18 cellular contexts compared by ENCODE assay signal in the genomic region with DNA sequence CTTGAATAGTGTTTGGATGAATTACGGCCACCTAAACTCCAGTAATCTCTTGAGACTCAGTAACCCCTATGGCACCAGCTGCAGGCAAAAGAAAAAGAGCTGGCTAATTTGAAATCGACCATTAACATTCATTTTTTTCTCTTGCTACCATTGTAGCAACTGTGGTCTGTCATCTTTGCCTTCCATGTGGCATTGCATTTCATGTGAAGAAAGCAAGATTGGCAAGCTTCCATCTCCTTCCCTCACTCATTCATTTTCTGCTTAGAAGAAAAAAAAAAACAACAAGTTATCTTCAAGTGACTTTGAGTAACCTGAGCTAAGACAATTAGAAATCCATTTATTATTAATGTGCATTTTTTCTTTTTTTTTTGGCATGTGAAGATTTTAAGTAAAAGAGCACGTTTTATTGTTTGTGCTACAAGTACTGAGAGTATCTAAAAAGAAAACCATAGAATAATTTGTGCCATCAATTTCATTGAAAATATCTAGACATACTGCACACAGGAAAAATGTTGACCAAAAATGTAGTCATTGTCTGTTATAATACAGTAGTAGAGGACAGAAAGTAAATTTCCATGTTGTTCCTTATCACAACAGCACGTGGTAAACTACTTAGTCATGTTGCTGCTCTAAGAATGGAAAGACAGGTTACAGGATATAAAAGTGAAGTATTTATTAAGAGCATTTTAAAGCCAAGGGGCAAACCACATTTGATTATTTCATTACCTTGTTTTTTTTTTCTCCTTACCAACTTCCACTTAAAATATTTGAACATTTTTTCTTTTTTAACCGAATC.
A peak's percentile ranks its signal among the peaks of the same experiment; 100 is the strongest.
DNase-seq lines count a peak whose midpoint lies in the region; ATAC-seq, FAIRE-seq and TF ChIP-seq lines count a peak whose summit lies in the region.
"Had no signal": no experiment of that assay in that cellular context is flagged by ENCODE, and none has a peak within 500 bp of the region (broad histone marks: within the 10 kb centered on the region; RNA-seq: fewer than 3 reads in every experiment).

No MANE protein-coding gene starts in this region.

- no peak overlapping the region for H4K91ac ChIP-seq in mesenchymal stem cell (ENCODE audit: low read length)

- no peak overlapping the region for H3K14ac ChIP-seq in mesenchymal stem cell (ENCODE audit: low read length in 2 of 2)

- no peak overlapping the region for H2BK12ac ChIP-seq in mesenchymal stem cell (ENCODE audit: low read length in 2 of 2)

- H3K36me3 Mint-ChIP-seq in astrocyte (ENCODE audit: low read depth, unreplicated experiment), result no peaks in the 10 kb centered on the region

- H2BK5ac ChIP-seq in mesenchymal stem cell (ENCODE audit: low read depth, low read length, poor library complexity, severe bottlenecking), result no peak overlapping the region

- no peak overlapping the region for H2BK15ac ChIP-seq in mesenchymal stem cell (ENCODE audit: low read depth, poor library complexity, severe bottlenecking)

- H3K79me1 ChIP-seq in mesenchymal stem cell (replicated peaks; ENCODE audit: low read length, poor library complexity, severe bottlenecking), result no peaks in the 10 kb centered on the region

- no peak for TF ChIP-seq CTCF in astrocyte (IDR thresholded peaks at IDR 0.05; ENCODE audit: insufficient read depth, low read depth, low read length)

- no peaks in the 10 kb centered on the region for H3K9me3 Mint-ChIP-seq in astrocyte (ENCODE audit: unreplicated experiment)

- H3K18ac ChIP-seq in mesenchymal stem cell (ENCODE audit: low read depth in 1 of 2, low read length in 2 of 2), result no peak overlapping the region

- no peak overlapping the region for H2AK5ac ChIP-seq in mesenchymal stem cell (ENCODE audit: low read length, severe bottlenecking)

- no peak overlapping the region for H3K4me3 Mint-ChIP-seq in astrocyte (ENCODE audit: unreplicated experiment)
- H3K4me3 Mint-ChIP-seq: T-helper 17 cell had no signal

- H3K27me3 ChIP-seq in astrocyte (ENCODE audit: insufficient read depth, low read length) (no peaks in the 10 kb centered on the region), mesenchymal stem cell (ENCODE audit: control insufficient read depth in 1 of 2, insufficient read depth in 1 of 2, low read length in 2 of 2) (peaks cover 8% of the 10 kb centered on the region in 2 experiments)
- H3K27me3 ChIP-seq: tibial artery had no signal

- H3K4ac ChIP-seq in mesenchymal stem cell (ENCODE audit: low read depth in 1 of 2, low read length in 2 of 2), result no peak overlapping the region

- no peak overlapping the region for H3K9ac ChIP-seq in astrocyte (ENCODE audit: low read length)
- no peak overlapping the region for H3K9ac ChIP-seq in mesenchymal stem cell (ENCODE audit: low read length)

- H3K4me1 Mint-ChIP-seq in astrocyte (ENCODE audit: low read depth, unreplicated experiment), result peaks cover 10% of the 10 kb centered on the region

- peaks cover 16% of the 10 kb centered on the region for H3K4me1 ChIP-seq in astrocyte (ENCODE audit: insufficient read depth, low read length)
- no peaks in the 10 kb centered on the region for H3K4me1 ChIP-seq in mesenchymal stem cell (ENCODE audit: control insufficient read depth, insufficient read depth, low read depth, low read length)
- H3K4me1 ChIP-seq: tibial artery had no signal

- H3K36me3 ChIP-seq in astrocyte (ENCODE audit: insufficient read depth, low read length) (no peaks in the 10 kb centered on the region), mesenchymal stem cell (ENCODE audit: control insufficient read depth in 1 of 2, insufficient read depth in 2 of 2, low read depth in 1 of 2, low read length in 2 of 2) (no peaks in the 10 kb centered on the region)
- H3K36me3 ChIP-seq: tibial artery had no signal

- DNase-seq in NCI-H1436 treated with DMSO at 0.1 percent for 48 hours (lab: John Stamatoyannopoulos, UW) (peak; percentile 50), NCI-H1436 (lab: John Stamatoyannopoulos, UW) (no peak), NCI-H128 (lab: John Stamatoyannopoulos, UW; ENCODE audit: unreplicated experiment) (peak; percentile 9), astrocyte (ENCODE audit: low read depth) (peak; percentile 66), mesenchymal stem cell (peak; percentile 28), NCI-H1092 (lab: John Stamatoyannopoulos, UW) (no peak)
- DNase-seq: activated CD4-positive, alpha-beta T cell treated with anti-CD3 and anti-CD28 coated beads, Interleukin-2, amount 50 U/mL, for 1 hour; activated T-cell treated with anti-CD3 and anti-CD28 coated beads, Interleukin-2, amount 50 U/mL, for 48 hours; amygdala; islet precursor cell; KBM-7; psoas muscle; T-helper 17 cell; tibial artery had no signal

- WGBS in mesenchymal stem cell, result 98% methylated on average over 3 of the region's 5 CpGs

- no peak overlapping the region for H2BK120ac ChIP-seq in mesenchymal stem cell (ENCODE audit: low read depth, low read length)

- H3K27ac ChIP-seq in astrocyte (ENCODE audit: low read depth, low read length) (no peak overlapping the region), mesenchymal stem cell (ENCODE audit: low read length, poor library complexity, severe bottlenecking) (no peak overlapping the region)
- H3K27ac ChIP-seq: A549, psoas muscle, tibial artery had no signal

- ATAC-seq in GM18517 (IDR thresholded peaks at IDR 0.05; ENCODE audit: unreplicated experiment) (no peak), GM21825 (IDR thresholded peaks at IDR 0.05; ENCODE audit: unreplicated experiment) (no peak)
- ATAC-seq: A549, Panc1, psoas muscle, T-helper 17 cell had no signal

- H2AFZ ChIP-seq in astrocyte (ENCODE audit: low read depth, low read length) (no peak overlapping the region), mesenchymal stem cell (ENCODE audit: low read depth, low read length) (no peak overlapping the region)

- H3K4me2 ChIP-seq in astrocyte (ENCODE audit: low read length), result no peak overlapping the region
- no peak overlapping the region for H3K4me2 ChIP-seq in mesenchymal stem cell (ENCODE audit: low read length, poor library complexity, severe bottlenecking)
- H3K4me2 ChIP-seq: A549 had no signal

- H3K79me2 ChIP-seq in astrocyte (ENCODE audit: insufficient read depth, low read length), result no peaks in the 10 kb centered on the region

- H3K4me3 ChIP-seq in astrocyte (ENCODE audit: insufficient read depth, low read depth, low read length) (no peak overlapping the region), mesenchymal stem cell (ENCODE audit: insufficient read depth in 1 of 2, low read depth in 1 of 2, low read length in 2 of 2) (no peak overlapping the region)
- H3K4me3 ChIP-seq: A549, psoas muscle, tibial artery had no signal

- H3K27me3 Mint-ChIP-seq in astrocyte (ENCODE audit: low read depth, unreplicated experiment), result peaks cover 2% of the 10 kb centered on the region

- H3K9me3 ChIP-seq in astrocyte (ENCODE audit: insufficient read depth, low read depth, low read length) (no peaks in the 10 kb centered on the region), mesenchymal stem cell (ENCODE audit: control insufficient read depth, low read length) (no peaks in the 10 kb centered on the region)
- H3K9me3 ChIP-seq: A549, psoas muscle, tibial artery had no signal

- peak; percentile 65 for FAIRE-seq in astrocyte (lab: Jason Lieb, UNC)
- FAIRE-seq: A549 had no signal

- no peak overlapping the region for H4K8ac ChIP-seq in mesenchymal stem cell (ENCODE audit: low read length)

- H3K27ac Mint-ChIP-seq in astrocyte (ENCODE audit: unreplicated experiment), result no peak overlapping the region
- H3K27ac Mint-ChIP-seq: T-helper 17 cell had no signal

- H3K23ac ChIP-seq in mesenchymal stem cell (ENCODE audit: low read length in 2 of 2), result no peak overlapping the region

- H4K20me1 ChIP-seq in astrocyte (ENCODE audit: insufficient read depth, low read length), result no peaks in the 10 kb centered on the region

Comparison
In these comparisons a context has a peak if more than half of its experiments do, and no peak if none do; other contexts are left out.
1. DNase-seq: peak in NCI-H1436 treated with DMSO at 0.1 percent for 48 hours (single experiment), NCI-H128 (single experiment), astrocyte (single experiment) and mesenchymal stem cell (single experiment); none in NCI-H1436 (single experiment) and NCI-H1092 (single experiment).